Comparison of ENCODE assay signal across 8 cellular contexts in genomic region chr20:5749512-5750490, GRCh38. TPM values are rescaled to one million over a fixed set of nuclear protein-coding genes. Genes with fewer than 3 reads are reported as not detected.
DNase-seq lines count a peak whose midpoint lies in the region; ATAC-seq and TF ChIP-seq lines count a peak whose summit lies in the region.

SHLD1 (plus strand) TSS chr20:5750401; CDS start chr20:5772866, 22,465 bp downstream.

- DNase-seq in DMS 273 (lab: John Stamatoyannopoulos, UW; ENCODE audit: unreplicated experiment): peak; percentile 95
- peak; percentile 90 for DNase-seq in PC-3
- DNase-seq in activated T-cell treated with anti-CD3 and anti-CD28 coated beads for 48 hours (ENCODE audit: low read depth): peak; percentile 72
- DNase-seq in stimulated activated CD8-positive, alpha-beta memory T cell treated with anti-CD3 and anti-CD28 coated beads, Interleukin-4, amount 100 ng/mL, for 48 hours: peak; percentile 86

- H3K27ac ChIP-seq in PC-3 (ENCODE audit: low read length): peak within 1 kb of the TSS; percentile 74
- H3K27ac ChIP-seq in esophagus (ENCODE audit: low read depth in 2 of 2, low read length in 1 of 2): peak within 1 kb of the TSS; percentile 86 to 93

- no peaks in the 10 kb centered on the region for H3K9me2 ChIP-seq in PC-3 (replicated peaks; ENCODE audit: low read length)

- BruUV-seq in PC-3 (replicated peaks; lab: Mats Ljungman, UMichigan): TSS peak; percentile 86

- peaks cover 6% of the 10 kb centered on the region for H3F3A ChIP-seq in PC-3 (ENCODE audit: low read length, unreplicated experiment)

- intact Hi-C loops in PC-3 (cut with micrococcal nuclease): loop anchor here (2.0 kb wide), 1 partner anchor 37 kb away; no protein-coding TSS in a partner anchor

- peak within 1 kb of the TSS; percentile 19 to 99 (median 94) for H3K27ac Mint-ChIP-seq in IgD-negative memory B cell

- peaks cover 0 to 2% (median 0%) of the 10 kb centered on the region in 3 donors for H3K9me3 Mint-ChIP-seq in IgD-negative memory B cell

- peak within 1 kb of the TSS; percentile 83 for H3K4me3 ChIP-seq in PC-3 (ENCODE audit: low read length)
- peak within 1 kb of the TSS; percentile 47 to 84 for H3K4me3 ChIP-seq in esophagus (ENCODE audit: low read depth in 1 of 2, low read length in 2 of 2)
- H3K4me3 ChIP-seq in mucosa of stomach (ENCODE audit: low read length): peak within 1 kb of the TSS; percentile 83

- H3K27me3 ChIP-seq in PC-3 (ENCODE audit: low read length) (no peaks in the 10 kb centered on the region), esophagus (ENCODE audit: control insufficient read depth in 1 of 2, insufficient read depth in 2 of 2, low read length in 2 of 2) (no peaks in the 10 kb centered on the region), mucosa of stomach (ENCODE audit: control insufficient read depth, insufficient read depth, low read length) (no peaks in the 10 kb centered on the region)

- 48 to 49% methylated on average over 33 of the region's 33 CpGs for WGBS in esophagus, 2 donors

- peaks cover 12 to 14% (median 14%) of the 10 kb centered on the region in 3 donors for H3K4me1 Mint-ChIP-seq in IgD-negative memory B cell

- peaks cover 12% of the 10 kb centered on the region for H3K4me1 ChIP-seq in PC-3 (ENCODE audit: insufficient read depth, low read length)
- H3K4me1 ChIP-seq in esophagus (ENCODE audit: control insufficient read depth in 2 of 2, insufficient read depth in 2 of 2, low read length in 1 of 2): no peaks in the 10 kb centered on the region
- H3K4me1 ChIP-seq in mucosa of stomach (ENCODE audit: control insufficient read depth, insufficient read depth, low read length): peaks cover 35% of the 10 kb centered on the region

- peak within 1 kb of the TSS; percentile 82 for H2AFZ ChIP-seq in PC-3 (ENCODE audit: low read length)

- H3K36me3 Mint-ChIP-seq in IgD-negative memory B cell: peaks cover 7% of the 10 kb centered on the region

- H3K9me3 ChIP-seq in PC-3 (ENCODE audit: low read length) (no peaks in the 10 kb centered on the region), esophagus (ENCODE audit: control insufficient read depth in 2 of 2, insufficient read depth in 1 of 2, low read depth in 1 of 2, low read length in 1 of 2) (no peaks in the 10 kb centered on the region), mucosa of stomach (ENCODE audit: control insufficient read depth, low read length) (no peaks in the 10 kb centered on the region)

- 0 out of 2 replicates have a peak, but pooled peaks cover 4% of the 10 kb centered on the region for H3K79me2 ChIP-seq in PC-3 (ENCODE audit: low read length)

- peak within 1 kb of the TSS; percentile 93 for H3K9ac ChIP-seq in PC-3 (ENCODE audit: low read length)
- peak within 1 kb of the TSS; percentile 80 for H3K9ac ChIP-seq in mucosa of stomach (ENCODE audit: low read length)

- ATAC-seq in GM21528 (IDR thresholded peaks at IDR 0.05; ENCODE audit: low FRiP score, unreplicated experiment) (peak; percentile 89), PC-3 (peak; percentile 91)

- H3K27me3 Mint-ChIP-seq in IgD-negative memory B cell: peaks cover 4% of the 10 kb centered on the region

- POLR2A ChIA-PET in PC-3 (lab: Charles Lee; ENCODE audit: unreplicated experiment): interaction anchor here (0.5 to 1.6 kb wide), 4 partner anchors 12 to 586 kb away, joined by 4 to 8 read pairs (median 4); no protein-coding TSS in a partner anchor

- H3K36me3 ChIP-seq in PC-3 (ENCODE audit: low read depth, low read length) (no peaks in the 10 kb centered on the region), esophagus (ENCODE audit: control insufficient read depth in 2 of 2, insufficient read depth in 2 of 2, low read length in 1 of 2) (peaks cover 0 to 2% of the 10 kb centered on the region in 2 donors), mucosa of stomach (ENCODE audit: control insufficient read depth, insufficient read depth, low read length) (no peaks in the 10 kb centered on the region)

- peak within 1 kb of the TSS; percentile 87 to 99 (median 96) for H3K4me3 Mint-ChIP-seq in IgD-negative memory B cell

- no peak for TF ChIP-seq CTCF in PC-3 (conservative IDR thresholded peaks at IDR 0.05; ENCODE audit: low read depth, low read length)

- CTCF ChIA-PET in PC-3 (lab: Charles Lee): no interaction called here

- peak within 1 kb of the TSS; percentile 98 for H3K4me2 ChIP-seq in PC-3 (ENCODE audit: low read length)

- no peaks in the 10 kb centered on the region for H4K20me1 ChIP-seq in PC-3 (ENCODE audit: low read length)

RNA-seq across cellular contexts. Expression of gene SHLD1, which starts in this region (rescaled TPM):
- polyA plus RNA-seq in IgD-negative memory B cell (19.8 TPM), esophagus (1 to 10 TPM; 3.4 to 4.9 TPM)
- total RNA-seq in PC-3 (2014; rRNA removed): 3.4 and 5.1 TPM in 2 replicates

Comparison
In these comparisons a context has a peak if more than half of its experiments do, and no peak if none do; other contexts are left out.
1. Peak in every context shown above with its lines: DNase-seq, ATAC-seq, H3K4me3 ChIP-seq and H3K27ac ChIP-seq.